ENCODE assay signal across 30 cellular contexts in genomic region chr17:44171931-44172455, GRCh38. TPM values are rescaled to one million over a fixed set of nuclear protein-coding genes. Genes with fewer than 3 reads are reported as not detected.
DNase-seq lines count a peak whose midpoint lies in the region; ATAC-seq, FAIRE-seq and TF ChIP-seq lines count a peak whose summit lies in the region.
"Had no signal": no experiment of that assay in that cellular context is flagged by ENCODE, and none has a peak within 500 bp of the region (broad histone marks: within the 10 kb centered on the region; RNA-seq: fewer than 3 reads in every experiment).

No MANE protein-coding gene starts in this region.

- peak overlapping the region; percentile 27 for H3K23ac ChIP-seq in neuronal stem cell (ENCODE audit: low read depth, low read length, poor library complexity)

- no CpG with 5 or more reads among the region's 17 CpGs for WGBS in neuronal stem cell (ENCODE audit: extremely low coverage in 2 of 2, insufficient read length in 2 of 2, insufficient replicate concordance in 1 of 2), 2 donors

- no peak for TF ChIP-seq CTCF in CD8-positive, alpha-beta T cell (IDR thresholded peaks at IDR 0.05)
- TF ChIP-seq CTCF in chondrocyte (IDR thresholded peaks at IDR 0.05): no peak

- no peak overlapping the region for H2BK120ac ChIP-seq in neuronal stem cell (ENCODE audit: low read depth, low read length)

- H3K27ac ChIP-seq in CD8-positive, alpha-beta T cell (ENCODE audit: low read depth, low read length): no peak overlapping the region
- no peak overlapping the region for H3K27ac ChIP-seq in neuronal stem cell (replicated peaks; ENCODE audit: low read length)
- no peak overlapping the region for H3K27ac ChIP-seq in CD8-positive, alpha-beta memory T cell (ENCODE audit: low read depth, low read length)
- H3K27ac ChIP-seq: HL-60, PC-9 had no signal

- CTCF ChIA-PET in CD8-positive, alpha-beta T cell (lab: Charles Lee): interaction anchor here (0.8 to 1.5 kb wide), 4 partner anchors 11 to 38 kb away, joined by 3 to 6 read pairs (median 4); no protein-coding TSS in a partner anchor
- CTCF ChIA-PET in CD8-positive, alpha-beta memory T cell (lab: Charles Lee): interaction anchor here (1.5 kb wide), 1 partner anchor 26 kb away, joined by 4 read pairs; no protein-coding TSS in a partner anchor

- no peak overlapping the region for H4K8ac ChIP-seq in neuronal stem cell (ENCODE audit: low read depth, low read length)

- H3K27me3 Mint-ChIP-seq in CD8-positive, alpha-beta T cell (ENCODE audit: low read depth): no peaks in the 10 kb centered on the region
- H3K27me3 Mint-ChIP-seq in chondrocyte (ENCODE audit: low read depth): no peaks in the 10 kb centered on the region
- H3K27me3 Mint-ChIP-seq in CD8-positive, alpha-beta memory T cell: peaks cover 0 to 1% of the 10 kb centered on the region in 2 donors
- H3K27me3 Mint-ChIP-seq: naive B cell had no signal

- no peak overlapping the region for H2AFZ ChIP-seq in neuronal stem cell (ENCODE audit: low read length)
- H2AFZ ChIP-seq: PC-9 had no signal

- peak overlapping the region; percentile 10 for H2BK5ac ChIP-seq in neuronal stem cell (ENCODE audit: low read length)

- H3K18ac ChIP-seq in neuronal stem cell (ENCODE audit: low read length): no peak overlapping the region

- H2AK5ac ChIP-seq in neuronal stem cell (ENCODE audit: low read depth, low read length): no peak overlapping the region

- H3K9ac ChIP-seq in neuronal stem cell (ENCODE audit: low read depth, low read length, poor library complexity): peak overlapping the region; percentile 7

- no peaks in the 10 kb centered on the region for H3K9me3 ChIP-seq in CD8-positive, alpha-beta T cell (ENCODE audit: low read length)
- H3K9me3 ChIP-seq in neuronal stem cell (replicated peaks in 1 of 2; ENCODE audit: control insufficient read depth in 2 of 2, insufficient read depth in 1 of 2, low read depth in 1 of 2, low read length in 2 of 2): no peaks in the 10 kb centered on the region
- no peaks in the 10 kb centered on the region for H3K9me3 ChIP-seq in CD8-positive, alpha-beta memory T cell (ENCODE audit: low read length)
- H3K9me3 ChIP-seq: transverse colon had no signal

- no peak for ATAC-seq in CD8-positive, alpha-beta T cell

- H3K36me3 Mint-ChIP-seq in CD8-positive, alpha-beta T cell: peaks cover 15% of the 10 kb centered on the region
- H3K36me3 Mint-ChIP-seq in chondrocyte (ENCODE audit: low read depth): peaks cover 5% of the 10 kb centered on the region
- peaks cover 0 to 14% (median 3%) of the 10 kb centered on the region in 3 donors for H3K36me3 Mint-ChIP-seq in CD8-positive, alpha-beta memory T cell
- H3K36me3 Mint-ChIP-seq: naive B cell had no signal

- FAIRE-seq in HTR-8/SVneo (lab: Jason Lieb, UNC): peak; percentile 44
- FAIRE-seq: bronchial epithelial cell, endothelial cell of umbilical vein, islet of Langerhans had no signal

- POLR2A ChIA-PET in CD8-positive, alpha-beta T cell (lab: Charles Lee): interaction anchor here (1.3 kb wide), 1 partner anchor 44 kb away, joined by 3 read pairs; no protein-coding TSS in a partner anchor
- POLR2A ChIA-PET in CD8-positive, alpha-beta memory T cell (lab: Charles Lee): no interaction called here

- H3K36me3 ChIP-seq in CD8-positive, alpha-beta T cell (ENCODE audit: insufficient read depth, low read length): peaks cover 3% of the 10 kb centered on the region
- peaks cover 8 to 23% of the 10 kb centered on the region in 2 donors for H3K36me3 ChIP-seq in neuronal stem cell (replicated peaks in 1 of 2; ENCODE audit: control insufficient read depth in 2 of 2, insufficient read depth in 2 of 2, low read length in 2 of 2)
- H3K36me3 ChIP-seq in CD8-positive, alpha-beta memory T cell (ENCODE audit: insufficient read depth, low read length): no peaks in the 10 kb centered on the region

- no peak for DNase-seq in CD8-positive, alpha-beta T cell
- DNase-seq in HTR-8/SVneo (ENCODE audit: insufficient read length, low spot score) (no peak), chondrocyte (ENCODE audit: low spot score) (no peak), neuronal stem cell (ENCODE audit: low spot score) (no peak), DMS153 (lab: John Stamatoyannopoulos, UW) (no peak), 8988T (no peak)
- no peak for DNase-seq in CD8-positive, alpha-beta memory T cell
- DNase-seq: activated CD4-positive, alpha-beta T cell treated with anti-CD3 and anti-CD28 coated beads, Interleukin-2, amount 50 U/mL, for 4 hours; activated gamma-delta T cell; amniotic stem cell; COR-L47; EL; hypothalamus; mammary epithelial cell; MV-4-11; naive B cell; NCI-H187 treated with DMSO at 0.1 percent for 48 hours; NCI-H82; PC-9; SIG-M5; stimulated activated CD4-positive, alpha-beta T cell treated with anti-CD3 and anti-CD28 coated beads, Interleukin-2, amount 100 ng/mL, for 48 hours; stimulated activated naive CD4-positive, alpha-beta T cell treated with Interleukin-2 at 50 U/mL for 16 hours; transverse colon had no signal

- H2BK12ac ChIP-seq in neuronal stem cell (ENCODE audit: low read length): no peak overlapping the region

- H3K27me3 ChIP-seq in CD8-positive, alpha-beta T cell (ENCODE audit: insufficient read depth, low read length): no peaks in the 10 kb centered on the region
- no peaks in the 10 kb centered on the region for H3K27me3 ChIP-seq in neuronal stem cell (ENCODE audit: control insufficient read depth in 3 of 3, insufficient read depth in 3 of 3, low read depth in 1 of 3, low read length in 3 of 3)
- no peaks in the 10 kb centered on the region for H3K27me3 ChIP-seq in CD8-positive, alpha-beta memory T cell (ENCODE audit: insufficient read depth, low read length, poor library complexity, severe bottlenecking)
- H3K27me3 ChIP-seq: transverse colon had no signal

- no peak overlapping the region for H2BK15ac ChIP-seq in neuronal stem cell (ENCODE audit: low read length)

- H4K91ac ChIP-seq in neuronal stem cell (ENCODE audit: low read depth, low read length, poor library complexity): no peak overlapping the region

- no peak overlapping the region for H3K4me2 ChIP-seq in neuronal stem cell (ENCODE audit: insufficient read depth, low read length, poor library complexity, severe bottlenecking)
- H3K4me2 ChIP-seq: PC-9, smooth muscle cell had no signal

- H3K4me1 ChIP-seq in CD8-positive, alpha-beta T cell (ENCODE audit: insufficient read depth, low read length): peaks cover 4% of the 10 kb centered on the region
- H3K4me1 ChIP-seq in neuronal stem cell (ENCODE audit: control insufficient read depth in 2 of 2, insufficient read depth in 1 of 2, low read depth in 1 of 2, low read length in 2 of 2): peaks cover 9 to 13% of the 10 kb centered on the region in 2 donors
- H3K4me1 ChIP-seq in CD8-positive, alpha-beta memory T cell (ENCODE audit: insufficient read depth, low read length): peaks cover 7% of the 10 kb centered on the region

- no peak overlapping the region for H3K4me3 ChIP-seq in CD8-positive, alpha-beta T cell (ENCODE audit: low read depth, low read length)
- H3K4me3 ChIP-seq in neuronal stem cell (ENCODE audit: low read length in 2 of 2): no peak overlapping the region
- no peak overlapping the region for H3K4me3 ChIP-seq in CD8-positive, alpha-beta memory T cell (ENCODE audit: low read length)
- H3K4me3 ChIP-seq: PC-9, smooth muscle cell, transverse colon had no signal

- H3K4me1 Mint-ChIP-seq in CD8-positive, alpha-beta T cell (ENCODE audit: low read depth): peaks cover 9% of the 10 kb centered on the region
- H3K4me1 Mint-ChIP-seq in chondrocyte (ENCODE audit: low read depth): peaks cover 16% of the 10 kb centered on the region
- H3K4me1 Mint-ChIP-seq in CD8-positive, alpha-beta memory T cell: peaks cover 4 to 9% (median 8%) of the 10 kb centered on the region in 3 donors

- intact Hi-C loops in CD8-positive, alpha-beta T cell (cut with DNase I, micrococcal nuclease): no loop called here

- no peaks in the 10 kb centered on the region for H3K79me1 ChIP-seq in neuronal stem cell (ENCODE audit: low read depth, low read length)

- H3K4ac ChIP-seq in neuronal stem cell (ENCODE audit: low read length): no peak overlapping the region

- no peaks in the 10 kb centered on the region for H3K9me3 Mint-ChIP-seq in CD8-positive, alpha-beta T cell
- no peaks in the 10 kb centered on the region for H3K9me3 Mint-ChIP-seq in chondrocyte (ENCODE audit: low read depth)
- no peaks in the 10 kb centered on the region for H3K9me3 Mint-ChIP-seq in CD8-positive, alpha-beta memory T cell
- H3K9me3 Mint-ChIP-seq: dendritic cell treated with granulocyte-macrophage colony-stimulating factor and Interleukin-4, amounts not matched to agents 40 ng/mL and 50 ng/mL, for 4 days; naive B cell; T-helper 1 cell treated with Interleukin-12 subunit alpha and Interleukin-12 subunit beta and Interleukin-4 antibody, amounts not matched to agents 30 μg/mL and 1 μg/mL, for 36 hours had no signal

- peak overlapping the region; percentile 74 for H3K27ac Mint-ChIP-seq in CD8-positive, alpha-beta T cell
- H3K27ac Mint-ChIP-seq in chondrocyte (ENCODE audit: unreplicated experiment): peak overlapping the region; percentile 57
- H3K27ac Mint-ChIP-seq in CD8-positive, alpha-beta memory T cell: peak overlapping the region in 2 of 8 donors; percentile 58 to 86
- H3K27ac Mint-ChIP-seq: dendritic cell treated with granulocyte-macrophage colony-stimulating factor and Interleukin-4, amounts not matched to agents 40 ng/mL and 50 ng/mL, for 4 days; T-helper 1 cell treated with Interleukin-12 subunit alpha and Interleukin-12 subunit beta and Interleukin-4 antibody, amounts not matched to agents 30 μg/mL and 1 μg/mL, for 36 hours had no signal

- H3K4me3 Mint-ChIP-seq in CD8-positive, alpha-beta T cell: no peak overlapping the region
- H3K4me3 Mint-ChIP-seq in chondrocyte (ENCODE audit: unreplicated experiment): no peak overlapping the region
- no peak overlapping the region for H3K4me3 Mint-ChIP-seq in CD8-positive, alpha-beta memory T cell
- H3K4me3 Mint-ChIP-seq: dendritic cell treated with granulocyte-macrophage colony-stimulating factor and Interleukin-4, amounts not matched to agents 40 ng/mL and 50 ng/mL, for 4 days; naive B cell; T-helper 1 cell treated with Interleukin-12 subunit alpha and Interleukin-12 subunit beta and Interleukin-4 antibody, amounts not matched to agents 30 μg/mL and 1 μg/mL, for 36 hours had no signal

- H3K14ac ChIP-seq in neuronal stem cell (ENCODE audit: low read length): peak overlapping the region; percentile 91

RNA-seq across cellular contexts. Expression of gene ASB16, which starts 1.5 kb away (rescaled TPM):
- not detected for total RNA-seq in CD8-positive, alpha-beta T cell
- not detected in 3 replicates for total RNA-seq in chondrocyte
- polyA plus RNA-seq in neuronal stem cell (2013, experiment 1 of 2): 0.13 TPM
- polyA plus RNA-seq in neuronal stem cell (2013, experiment 2 of 2): 0.07 TPM
- total RNA-seq in CD8-positive, alpha-beta memory T cell: under 1 TPM in 1 of 2 experiments, not detected in 1; 0.11 TPM
- polyA plus RNA-seq in CD8-positive, alpha-beta memory T cell: 0.10 TPM
- total RNA-seq: bronchial epithelial cell, endothelial cell of umbilical vein, mammary epithelial cell, PC-9, smooth muscle cell had no signal
- polyA plus RNA-seq: endothelial cell of umbilical vein, mammary epithelial cell had no signal

RNA-seq across cellular contexts. Expression of gene TMUB2, which starts 14.8 kb away (rescaled TPM):
- 10 to 100 TPM; 43.2 to 43.8 TPM for total RNA-seq in CD8-positive, alpha-beta T cell
- total RNA-seq in chondrocyte: 34.8 to 37.3 TPM (median 35.9 TPM) in 3 replicates
- polyA plus RNA-seq in neuronal stem cell (2013, experiment 1 of 2): 22.0 TPM
- 22.0 TPM for polyA plus RNA-seq in neuronal stem cell (2013, experiment 2 of 2)
- 10 to 100 TPM; 20.8 to 22.5 TPM for total RNA-seq in CD8-positive, alpha-beta memory T cell
- 37.5 TPM for polyA plus RNA-seq in CD8-positive, alpha-beta memory T cell

RNA-seq across cellular contexts. Expression of gene ATXN7L3, which starts 27.7 kb away (rescaled TPM):
- 10 to 100 TPM; 85.5 to 85.7 TPM for total RNA-seq in CD8-positive, alpha-beta T cell
- 79.7 to 100 TPM (median 93.4 TPM) in 3 replicates for total RNA-seq in chondrocyte
- polyA plus RNA-seq in neuronal stem cell (2013, experiment 1 of 2): 45.0 TPM
- polyA plus RNA-seq in neuronal stem cell (2013, experiment 2 of 2): 44.5 TPM
- total RNA-seq in CD8-positive, alpha-beta memory T cell: 100 to 1,000 TPM in 1 of 2 experiments, 10 to 100 TPM in 1; 96.6 to 111 TPM
- polyA plus RNA-seq in CD8-positive, alpha-beta memory T cell: 15.4 TPM

RNA-seq across cellular contexts. Expression of gene HROB, which starts 30.3 kb away (rescaled TPM):
- total RNA-seq in CD8-positive, alpha-beta T cell: 1 to 10 TPM; 4.0 to 4.9 TPM
- total RNA-seq in chondrocyte: 1.3 to 2.8 TPM (median 2.0 TPM) in 3 replicates
- 7.6 TPM for polyA plus RNA-seq in neuronal stem cell (2013, experiment 1 of 2)
- polyA plus RNA-seq in neuronal stem cell (2013, experiment 2 of 2): 7.8 TPM
- total RNA-seq in CD8-positive, alpha-beta memory T cell: 10 to 100 TPM; 16.2 to 16.5 TPM
- polyA plus RNA-seq in CD8-positive, alpha-beta memory T cell: not detected

RNA-seq across cellular contexts. Expression of gene UBTF, which starts 47.5 kb away (rescaled TPM):
- total RNA-seq in CD8-positive, alpha-beta T cell: 100 to 1,000 TPM; 151 to 155 TPM
- 62.1 to 108 TPM (median 62.9 TPM) in 3 replicates for total RNA-seq in chondrocyte
- polyA plus RNA-seq in neuronal stem cell (2013, experiment 1 of 2): 26.7 TPM
- polyA plus RNA-seq in neuronal stem cell (2013, experiment 2 of 2): 27.4 TPM
- total RNA-seq in CD8-positive, alpha-beta memory T cell: 100 to 1,000 TPM; 186 to 199 TPM
- polyA plus RNA-seq in CD8-positive, alpha-beta memory T cell: 78.0 TPM
